In genomic region chr1:66927528-66927927, GRCh38 we compare ENCODE assay signal across 31 cellular contexts. TPM values are rescaled to one million over a fixed set of nuclear protein-coding genes. Genes with fewer than 3 reads are reported as not detected.
DNase-seq lines count a peak whose midpoint lies in the region; ATAC-seq and TF ChIP-seq lines count a peak whose summit lies in the region.
"Had no signal": no experiment of that assay in that cellular context is flagged by ENCODE, and none has a peak within 500 bp of the region (broad histone marks: within the 10 kb centered on the region; RNA-seq: fewer than 3 reads in every experiment).

No MANE protein-coding gene starts in this region.

- no peaks in the 10 kb centered on the region for H3K27me3 ChIP-seq in osteoblast (ENCODE audit: insufficient read depth, low read length)
- H3K27me3 ChIP-seq: BLaER1 treated with 17β-estradiol and CSF1 and Interleukin-3, amounts not matched to agents 10 nM and 100 nM; right lobe of liver had no signal

- peaks cover 4% of the 10 kb centered on the region for H3K36me3 ChIP-seq in osteoblast (ENCODE audit: insufficient read depth, low read length)
- H3K36me3 ChIP-seq: right lobe of liver had no signal

- H3K27ac ChIP-seq in osteoblast (ENCODE audit: low read depth, low read length): no peak overlapping the region
- H3K27ac ChIP-seq: parathyroid adenoma, right lobe of liver had no signal

- no peak overlapping the region for H3K4me2 ChIP-seq in osteoblast (ENCODE audit: insufficient read depth, low read length)

- ATAC-seq in activated T-cell treated with anti-CD3 and anti-CD28 coated beads, Interleukin-2, amount 50 U/mL, for 72 hours (replicated peaks in 1 of 2): no peak
- no peak for ATAC-seq in activated T-cell treated with anti-CD3 and anti-CD28 coated beads, Interleukin-2, amount 50 U/mL, for 4 hours
- ATAC-seq in activated T-helper 17 cell treated with anti-CD3 and anti-CD28 coated beads, Interleukin-2, amount 50 U/mL, for 72 hours (replicated peaks): no peak
- ATAC-seq: activated CD8-positive, alpha-beta T cell treated with anti-CD3 and anti-CD28 coated beads for 36 hours; natural killer cell; right lobe of liver had no signal

- no peak overlapping the region for H2AFZ ChIP-seq in osteoblast (ENCODE audit: low read length)
- H2AFZ ChIP-seq: parathyroid adenoma had no signal

- peak overlapping the region; percentile 61 for H3K27ac Mint-ChIP-seq in activated T-cell treated with anti-CD3 and anti-CD28 coated beads, Interleukin-2, amount 50 U/mL, for 72 hours
- H3K27ac Mint-ChIP-seq in activated T-helper 17 cell treated with anti-CD3 and anti-CD28 coated beads, Interleukin-2, amount 50 U/mL, for 72 hours: no peak overlapping the region
- H3K27ac Mint-ChIP-seq: activated CD8-positive, alpha-beta T cell treated with anti-CD3 and anti-CD28 coated beads for 36 hours; type B pancreatic cell had no signal

- peaks cover 53% of the 10 kb centered on the region for H3K4me1 Mint-ChIP-seq in activated T-cell treated with anti-CD3 and anti-CD28 coated beads, Interleukin-2, amount 50 U/mL, for 72 hours (ENCODE audit: low read depth)
- peaks cover 47% of the 10 kb centered on the region for H3K4me1 Mint-ChIP-seq in activated T-cell treated with anti-CD3 and anti-CD28 coated beads, Interleukin-2, amount 50 U/mL, for 4 hours (ENCODE audit: low read depth)
- H3K4me1 Mint-ChIP-seq in activated T-helper 17 cell treated with anti-CD3 and anti-CD28 coated beads, Interleukin-2, amount 50 U/mL, for 72 hours: peaks cover 30% of the 10 kb centered on the region

- no peak overlapping the region for H3K4me3 ChIP-seq in osteoblast (ENCODE audit: insufficient read depth, low read length)
- H3K4me3 ChIP-seq: left ventricle myocardium inferior, right lobe of liver had no signal

- H3K4me1 ChIP-seq in osteoblast (ENCODE audit: insufficient read depth, low read length): peaks cover 39% of the 10 kb centered on the region
- H3K4me1 ChIP-seq: parathyroid adenoma had no signal

- H3K9me3 Mint-ChIP-seq in activated T-cell treated with anti-CD3 and anti-CD28 coated beads, Interleukin-2, amount 50 U/mL, for 72 hours: no peaks in the 10 kb centered on the region
- no peaks in the 10 kb centered on the region for H3K9me3 Mint-ChIP-seq in activated T-cell treated with anti-CD3 and anti-CD28 coated beads, Interleukin-2, amount 50 U/mL, for 4 hours
- no peaks in the 10 kb centered on the region for H3K9me3 Mint-ChIP-seq in activated T-helper 17 cell treated with anti-CD3 and anti-CD28 coated beads, Interleukin-2, amount 50 U/mL, for 72 hours
- H3K9me3 Mint-ChIP-seq: activated CD8-positive, alpha-beta T cell treated with anti-CD3 and anti-CD28 coated beads for 36 hours; IgD-negative memory B cell; natural killer cell; type B pancreatic cell had no signal

- peaks cover 12% of the 10 kb centered on the region for H4K20me1 ChIP-seq in osteoblast (ENCODE audit: insufficient read depth, low read length)

- H3K36me3 Mint-ChIP-seq in activated T-cell treated with anti-CD3 and anti-CD28 coated beads, Interleukin-2, amount 50 U/mL, for 72 hours (ENCODE audit: insufficient read depth in 2 of 2): peaks cover 11 to 12% of the 10 kb centered on the region in 2 donors
- H3K36me3 Mint-ChIP-seq in activated T-cell treated with anti-CD3 and anti-CD28 coated beads, Interleukin-2, amount 50 U/mL, for 4 hours (ENCODE audit: insufficient read depth): no peaks in the 10 kb centered on the region
- H3K36me3 Mint-ChIP-seq in activated T-helper 17 cell treated with anti-CD3 and anti-CD28 coated beads, Interleukin-2, amount 50 U/mL, for 72 hours (ENCODE audit: low read depth): peaks cover 50% of the 10 kb centered on the region
- H3K36me3 Mint-ChIP-seq: natural killer cell had no signal

- no peak for TF ChIP-seq CTCF in osteoblast (IDR thresholded peaks at IDR 0.05; ENCODE audit: extremely low read depth, low read depth, low read length)

- DNase-seq in activated T-cell treated with anti-CD3 and anti-CD28 coated beads, Interleukin-2, amount 50 U/mL, for 72 hours: no peak
- no peak for DNase-seq in activated T-cell treated with anti-CD3 and anti-CD28 coated beads, Interleukin-2, amount 50 U/mL, for 4 hours
- DNase-seq in NCI-H69 (lab: John Stamatoyannopoulos, UW) (peak; percentile 4), osteoblast (ENCODE audit: insufficient read length, low spot score, missing footprints) (peak; percentile 66), NCI-H146 treated with DMSO at 0.1 percent for 48 hours (lab: John Stamatoyannopoulos, UW; ENCODE audit: unreplicated experiment) (no peak), AG20443 (ENCODE audit: low spot score) (no peak), SKM-1 (lab: John Stamatoyannopoulos, UW; ENCODE audit: unreplicated experiment) (no peak)
- DNase-seq: ACHN; activated CD4-positive, CD25-positive, alpha-beta regulatory T cell treated with anti-CD3 and anti-CD28 coated beads, Interleukin-2, amount 50 U/mL, for 72 hours; activated CD8-positive, alpha-beta T cell treated with anti-CD3 and anti-CD28 coated beads for 36 hours; activated naive CD4-positive, alpha-beta T cell; activated T-cell treated with anti-CD3 and anti-CD28 coated beads for 4 hours; anterior cingulate cortex; Calu3; central memory CD4-positive, alpha-beta T cell; dermis blood vessel endothelial cell; H7; left ventricle myocardium inferior; midbrain; natural killer cell; NCI-H2029 treated with DMSO at 0.1 percent for 48 hours; NCI-H345; right lobe of liver; RPMI8226; stimulated activated CD4-positive, alpha-beta T cell treated with anti-CD3 and anti-CD28 coated beads, Interleukin-15, amount 100 ng/mL, for 24 hours; T1000 had no signal

- peaks cover 76% of the 10 kb centered on the region for H3K79me2 ChIP-seq in osteoblast (ENCODE audit: insufficient read depth, low read length)

- no peaks in the 10 kb centered on the region for H3K9me3 ChIP-seq in osteoblast (ENCODE audit: low read depth, low read length)
- H3K9me3 ChIP-seq: BLaER1 treated with 17β-estradiol and CSF1 and Interleukin-3, amounts not matched to agents 10 nM and 100 nM; left ventricle myocardium inferior; right lobe of liver had no signal

- no peaks in the 10 kb centered on the region for H3K27me3 Mint-ChIP-seq in activated T-cell treated with anti-CD3 and anti-CD28 coated beads, Interleukin-2, amount 50 U/mL, for 72 hours (ENCODE audit: low read depth)
- no peaks in the 10 kb centered on the region for H3K27me3 Mint-ChIP-seq in activated T-cell treated with anti-CD3 and anti-CD28 coated beads, Interleukin-2, amount 50 U/mL, for 4 hours (ENCODE audit: low read depth)
- no peaks in the 10 kb centered on the region for H3K27me3 Mint-ChIP-seq in activated T-helper 17 cell treated with anti-CD3 and anti-CD28 coated beads, Interleukin-2, amount 50 U/mL, for 72 hours
- H3K27me3 Mint-ChIP-seq: activated CD8-positive, alpha-beta T cell treated with anti-CD3 and anti-CD28 coated beads for 36 hours; IgD-negative memory B cell; type B pancreatic cell had no signal

- H3K4me3 Mint-ChIP-seq in activated T-cell treated with anti-CD3 and anti-CD28 coated beads, Interleukin-2, amount 50 U/mL, for 72 hours: peak overlapping the region; percentile 26 to 46
- no peak overlapping the region for H3K4me3 Mint-ChIP-seq in activated T-cell treated with anti-CD3 and anti-CD28 coated beads, Interleukin-2, amount 50 U/mL, for 4 hours
- peak overlapping the region; percentile 97 for H3K4me3 Mint-ChIP-seq in activated T-helper 17 cell treated with anti-CD3 and anti-CD28 coated beads, Interleukin-2, amount 50 U/mL, for 72 hours

RNA-seq across cellular contexts. Expression of gene MIER1, which starts 2.7 kb away (rescaled TPM):
- total RNA-seq in activated T-cell treated with anti-CD3 and anti-CD28 coated beads, Interleukin-2, amount 50 U/mL, for 72 hours: 10 to 100 TPM; 60.0 to 60.1 TPM
- total RNA-seq in activated T-cell treated with anti-CD3 and anti-CD28 coated beads, Interleukin-2, amount 50 U/mL, for 4 hours: 10 to 100 TPM; 60.5 to 70.1 (median 64.2) TPM
- 10 to 100 TPM; 44.7 to 60.0 TPM for total RNA-seq in activated T-helper 17 cell treated with anti-CD3 and anti-CD28 coated beads, Interleukin-2, amount 50 U/mL, for 72 hours
- 53.2 and 58.0 TPM in 2 replicates for total RNA-seq in osteoblast

RNA-seq across cellular contexts. Expression of gene DNAI4, which starts 2.9 kb away (rescaled TPM):
- 1 to 10 TPM; 1.8 to 3.1 TPM for total RNA-seq in activated T-cell treated with anti-CD3 and anti-CD28 coated beads, Interleukin-2, amount 50 U/mL, for 72 hours
- 1 to 10 TPM; 1.2 to 2.6 (median 1.3) TPM for total RNA-seq in activated T-cell treated with anti-CD3 and anti-CD28 coated beads, Interleukin-2, amount 50 U/mL, for 4 hours
- 1 to 10 TPM in 1 of 2 donors, under 1 TPM in 1; 0.65 to 1.4 TPM for total RNA-seq in activated T-helper 17 cell treated with anti-CD3 and anti-CD28 coated beads, Interleukin-2, amount 50 U/mL, for 72 hours
- total RNA-seq in osteoblast: 12.7 and 15.0 TPM in 2 replicates

Comparison
In these comparisons a context has a peak if more than half of its experiments do, and no peak if none do; other contexts are left out.
1. DNase-seq: peak in NCI-H69 (single experiment) and osteoblast (single experiment); none in activated T-cell treated with anti-CD3 and anti-CD28 coated beads, Interleukin-2, amount 50 U/mL, for 72 hours (0 of 2), activated T-cell treated with anti-CD3 and anti-CD28 coated beads, Interleukin-2, amount 50 U/mL, for 4 hours (single experiment), NCI-H146 treated with DMSO at 0.1 percent for 48 hours (single experiment), AG20443 (single experiment) and SKM-1 (single experiment).